ENCODE assay signal across 8 cellular contexts in genomic region chr5:53878015-53878414, GRCh38.
"Had no signal": no experiment of that assay in that cellular context is flagged by ENCODE, and none has a peak within 500 bp of the region (broad histone marks: within the 10 kb centered on the region; RNA-seq: fewer than 3 reads in every experiment).

No MANE protein-coding gene starts in this region.

- H3K4me1 ChIP-seq: HAP-1 had no signal

- ATAC-seq: HCT116 had no signal

- H2AFZ ChIP-seq: GM23248 had no signal

- H3K27ac ChIP-seq: HL-60 had no signal

- H3K27me3 Mint-ChIP-seq: IgD-negative memory B cell had no signal

- H3K36me3 Mint-ChIP-seq: IgD-negative memory B cell had no signal

- H3K9me3 ChIP-seq: HAP-1 had no signal

- H3K9ac ChIP-seq: GM23248 had no signal

- DNase-seq: GOT3, H7, KBM-7 had no signal

- H3K4me1 Mint-ChIP-seq: IgD-negative memory B cell had no signal

- H3K27ac Mint-ChIP-seq: IgD-negative memory B cell had no signal

- H3K4me3 ChIP-seq: HAP-1 had no signal

- H3K4me3 Mint-ChIP-seq: IgD-negative memory B cell had no signal

- H3K36me3 ChIP-seq: HAP-1 had no signal
